In the genomic region with DNA sequence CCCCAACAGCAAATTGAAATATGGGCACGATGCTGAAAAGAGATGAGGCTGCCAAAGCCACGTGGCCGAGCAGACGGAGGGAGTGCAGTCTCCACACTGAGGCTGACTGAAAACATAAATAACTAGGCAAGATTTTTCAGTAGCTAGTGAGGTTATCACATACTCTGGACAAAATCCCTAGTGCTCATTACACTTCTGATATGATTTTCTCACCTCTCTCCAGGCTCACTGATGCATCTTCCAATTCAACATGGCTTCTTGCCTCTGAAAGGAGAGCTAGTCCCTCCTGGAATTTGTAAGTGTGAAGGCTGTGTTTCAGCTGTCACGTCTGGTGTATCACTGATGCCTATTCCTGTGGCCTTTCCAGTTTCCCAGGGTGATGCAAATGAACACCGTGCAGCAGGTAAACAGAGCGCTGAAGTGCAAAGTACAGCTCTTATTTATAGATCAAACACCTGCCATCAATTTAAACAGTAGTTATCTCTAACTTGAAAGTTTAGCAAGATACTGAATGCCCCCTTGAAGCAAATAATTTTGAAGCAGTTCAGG, we compare ENCODE assay signal across 1 cellular context.
TF ChIP-seq lines count a peak whose summit lies in the region.

No MANE protein-coding gene starts in this region.

TF ChIP-seq in liver, 16 proteins besides CTCF, POLR2A, EP300 and RAD21 (continued from another document):
- TF ChIP-seq, protein P1, sequence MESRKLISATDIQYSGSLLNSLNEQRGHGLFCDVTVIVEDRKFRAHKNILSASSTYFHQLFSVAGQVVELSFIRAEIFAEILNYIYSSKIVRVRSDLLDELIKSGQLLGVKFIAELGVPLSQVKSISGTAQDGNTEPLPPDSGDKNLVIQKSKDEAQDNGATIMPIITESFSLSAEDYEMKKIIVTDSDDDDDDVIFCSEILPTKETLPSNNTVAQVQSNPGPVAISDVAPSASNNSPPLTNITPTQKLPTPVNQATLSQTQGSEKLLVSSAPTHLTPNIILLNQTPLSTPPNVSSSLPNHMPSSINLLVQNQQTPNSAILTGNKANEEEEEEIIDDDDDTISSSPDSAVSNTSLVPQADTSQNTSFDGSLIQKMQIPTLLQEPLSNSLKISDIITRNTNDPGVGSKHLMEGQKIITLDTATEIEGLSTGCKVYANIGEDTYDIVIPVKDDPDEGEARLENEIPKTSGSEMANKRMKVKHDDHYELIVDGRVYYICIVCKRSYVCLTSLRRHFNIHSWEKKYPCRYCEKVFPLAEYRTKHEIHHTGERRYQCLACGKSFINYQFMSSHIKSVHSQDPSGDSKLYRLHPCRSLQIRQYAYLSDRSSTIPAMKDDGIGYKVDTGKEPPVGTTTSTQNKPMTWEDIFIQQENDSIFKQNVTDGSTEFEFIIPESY (IDR thresholded peaks at IDR 0.05), result no peak
- TF ChIP-seq RXRA (IDR thresholded peaks at IDR 0.05) (peak; percentile 17 to 38), YY1 (IDR thresholded peaks at IDR 0.05) (peak; percentile 52), NR2F2 (IDR thresholded peaks at IDR 0.05) (no peak)
